In genomic region chr1:1047407-1047806, GRCh38 we compare ENCODE assay signal across 10 cellular contexts. TPM values are rescaled to one million over a fixed set of nuclear protein-coding genes. Genes with fewer than 3 reads are reported as not detected.
"Had no signal": no experiment of that assay in that cellular context is flagged by ENCODE, and none has a peak within 500 bp of the region (broad histone marks: within the 10 kb centered on the region; RNA-seq: fewer than 3 reads in every experiment).

No MANE protein-coding gene starts in this region.

- H2AFZ ChIP-seq: GM23338 had no signal

- H3K4me1 Mint-ChIP-seq: GM23338, H9 had no signal

- ATAC-seq: GM23338 had no signal

- H3K27ac Mint-ChIP-seq: GM23338, H9, HFFc6, IgD-negative memory B cell had no signal

- H3K36me3 Mint-ChIP-seq: IgD-negative memory B cell had no signal

- H3K9me3 Mint-ChIP-seq: H9, HFFc6, IgD-negative memory B cell had no signal

- H3K27me3 Mint-ChIP-seq: IgD-negative memory B cell had no signal

- H3K4me3 ChIP-seq: GM23338 had no signal

- DNase-seq: H9, HCEC 1CT, HFFc6, KG1 had no signal

- FAIRE-seq: H1, H54, HTR-8/SVneo had no signal

- H3K4me2 ChIP-seq: GM23338 had no signal

- H3K4me3 Mint-ChIP-seq: GM23338, H9, HFFc6, IgD-negative memory B cell had no signal

- H3K27ac ChIP-seq: HL-60 had no signal

RNA-seq across cellular contexts. Expression of gene RNF223, which starts 26.7 kb away (rescaled TPM):
- total RNA-seq: GM23338, H1, H9, HFFc6 had no signal
- polyA plus RNA-seq: GM23338, H1, IgD-negative memory B cell had no signal

RNA-seq across cellular contexts. Expression of gene HES4, which starts 47.5 kb away (rescaled TPM):
- polyA plus RNA-seq: IgD-negative memory B cell had no signal
